23 cellular contexts compared by ENCODE assay signal in genomic region chr2:186699742-186700141, GRCh38.
"Had no signal": no experiment of that assay in that cellular context is flagged by ENCODE, and none has a peak within 500 bp of the region (broad histone marks: within the 10 kb centered on the region; RNA-seq: fewer than 3 reads in every experiment).

No MANE protein-coding gene starts in this region.

- FAIRE-seq: endothelial cell of umbilical vein, kidney had no signal

- H2AFZ ChIP-seq: neural progenitor cell, parathyroid adenoma had no signal

- H3K4me3 ChIP-seq: colonic mucosa, esophagus muscularis mucosa, gastroesophageal sphincter, lung, neural progenitor cell, prostate gland, skin epidermis, spleen, suprapubic skin, transverse colon, upper lobe of right lung, uterus had no signal

- DNase-seq: colonic mucosa; effector memory CD4-positive, alpha-beta T cell; foreskin keratinocyte; kidney; mesenchymal stem cell; naive thymus-derived CD4-positive, alpha-beta T cell; right cardiac atrium; spleen; stimulated activated CD4-positive, alpha-beta T cell treated with anti-CD3 and anti-CD28 coated beads, Interleukin-4, amount 100 ng/mL, for 4 hours; stimulated activated naive B cell treated with anti-CD40 and anti-IgM and Interleukin-4, amounts not matched to agents 10 μg/mL and 1 μg/mL and 100 μg/mL, for 72 hours; transverse colon; upper lobe of right lung; uterus had no signal

- H3K27me3 ChIP-seq: colonic mucosa, esophagus muscularis mucosa, foreskin keratinocyte, gastroesophageal sphincter, neural progenitor cell, suprapubic skin, upper lobe of right lung, uterus had no signal

- H3K27ac ChIP-seq: colonic mucosa, esophagus muscularis mucosa, foreskin keratinocyte, gastroesophageal sphincter, neural progenitor cell, parathyroid adenoma, prostate gland, skin epidermis, spleen, suprapubic skin, transverse colon, upper lobe of right lung, uterus had no signal

- ATAC-seq: foreskin keratinocyte; gastroesophageal sphincter; left lobe of liver; naive thymus-derived CD4-positive, alpha-beta T cell; right cardiac atrium; stimulated activated naive B cell treated with anti-CD40 and anti-IgM and Interleukin-4, amounts not matched to agents 10 μg/mL and 1 μg/mL and 100 μg/mL, for 72 hours; upper lobe of right lung had no signal

- H3K36me3 ChIP-seq: colonic mucosa, esophagus muscularis mucosa, gastroesophageal sphincter, neural progenitor cell, prostate gland, spleen, suprapubic skin, transverse colon, upper lobe of right lung, uterus had no signal

- H3K79me2 ChIP-seq: parathyroid adenoma had no signal

- H3K9me3 ChIP-seq: colonic mucosa, esophagus muscularis mucosa, gastroesophageal sphincter, prostate gland, spleen, suprapubic skin, transverse colon, upper lobe of right lung, uterus had no signal

- H3K4me1 ChIP-seq: colonic mucosa, prostate gland, uterus had no signal

- H3K9ac ChIP-seq: neural progenitor cell, parathyroid adenoma had no signal

- H3K4me2 ChIP-seq: neural progenitor cell had no signal
